In genomic region chr9:136995772-136996308, GRCh38 we compare ENCODE assay signal across 7 cellular contexts. TPM values are rescaled to one million over a fixed set of nuclear protein-coding genes. Genes with fewer than 3 reads are reported as not detected.
DNase-seq lines count a peak whose midpoint lies in the region; ATAC-seq, FAIRE-seq and TF ChIP-seq lines count a peak whose summit lies in the region.

No MANE protein-coding gene starts in this region.

- POLR2A ChIA-PET in GM12878 (lab: Charles Lee), result interaction anchor here (0.5 to 0.9 kb wide), 3 partner anchors 31 to 296 kb away, joined by 3 to 4 read pairs (median 3); no protein-coding TSS in a partner anchor

- peak overlapping the region in 9 of 11 experiments; percentile 32 to 89 (median 76); a peak in 19 of 22 replicates for H3K27ac ChIP-seq in BLaER1 treated with 17β-estradiol and CSF1 and Interleukin-3, amounts not matched to agents 10 nM and 100 nM
- no peak overlapping the region for H3K27ac ChIP-seq in GM12878 (ENCODE audit: control insufficient read depth, insufficient read depth)

- TF ChIP-seq POLR2A in GM12878 (IDR thresholded peaks at IDR 0.05; ENCODE audit: low read depth, low read length), result no peak

- peaks cover 2% of the 10 kb centered on the region for H3K27me3 Mint-ChIP-seq in HFFc6 (ENCODE audit: insufficient read depth)
- H3K27me3 Mint-ChIP-seq in natural killer cell (ENCODE audit: low read depth in 2 of 2), result no peaks in the 10 kb centered on the region

- SMC1A ChIA-PET in GM12878 (lab: Charles Lee; ENCODE audit: uncharacterized antibody, unreplicated experiment), result interaction anchor here (1.0 kb wide), 1 partner anchor 39 kb away, joined by 3 read pairs; no protein-coding TSS in a partner anchor

- H3K36me3 Mint-ChIP-seq in HFFc6 (ENCODE audit: low read depth), result peaks cover under 1% of the 10 kb centered on the region; the same call in 1 of the 2 replicates
- H3K36me3 Mint-ChIP-seq in natural killer cell, result no peaks in the 10 kb centered on the region

- H3K27ac Mint-ChIP-seq in HFFc6 (peak overlapping the region; percentile 36), natural killer cell (peak overlapping the region; percentile 97 to 99)

- peak overlapping the region in 2 of 10 experiments; percentile 40 to 44; a peak in 4 of 20 replicates for H3K4me3 ChIP-seq in BLaER1 treated with 17β-estradiol and CSF1 and Interleukin-3, amounts not matched to agents 10 nM and 100 nM
- H3K4me3 ChIP-seq in GM12878, result no peak overlapping the region

- H3K4me1 Mint-ChIP-seq in HFFc6 (ENCODE audit: low read depth), result peaks cover 32% of the 10 kb centered on the region
- H3K4me1 Mint-ChIP-seq in natural killer cell, result peaks cover 35 to 75% of the 10 kb centered on the region in 2 donors

- in situ Hi-C loops in GM12878 (cut with MboI), result no loop called here

- TF ChIP-seq RAD21 in GM12878 (IDR thresholded peaks at IDR 0.05; ENCODE audit: insufficient read depth, low read depth, low read length), result no peak

- RAD21 ChIA-PET in GM12878 (lab: Charles Lee; ENCODE audit: unreplicated experiment), result interaction anchor here (0.5 to 1.4 kb wide), 3 partner anchors 48 to 694 kb away, joined by 3 to 8 read pairs (median 5); no protein-coding TSS in a partner anchor

- no TSS peak for BruUV-seq in GM12878 (replicated peaks; lab: Mats Ljungman, UMichigan)

- H3K9ac ChIP-seq in BLaER1 treated with 17β-estradiol and CSF1 and Interleukin-3, amounts not matched to agents 10 nM and 100 nM, result peak overlapping the region; percentile 47 to 71 (median 57); a peak in 19 of 22 replicates
- no peak overlapping the region for H3K9ac ChIP-seq in GM12878 (ENCODE audit: control insufficient read depth, insufficient read depth, low read length)

- H3K4me3 Mint-ChIP-seq in HFFc6 (peak overlapping the region; percentile 46), natural killer cell (peak overlapping the region; percentile 96)

- H4K20me1 ChIP-seq in BLaER1 treated with 17β-estradiol and CSF1 and Interleukin-3, amounts not matched to agents 10 nM and 100 nM, result peaks cover 0 to 32% (median 11%) of the 10 kb centered on the region in 11 experiments; a peak in 14 of 22 replicates
- H4K20me1 ChIP-seq in GM12878 (ENCODE audit: control insufficient read depth, insufficient read depth), result no peaks in the 10 kb centered on the region

- intact Hi-C loops in GM12878 (cut with micrococcal nuclease; ENCODE audit: unreplicated experiment), result no loop called here
- intact Hi-C loops in natural killer cell (cut with micrococcal nuclease), result loop anchor here (5.0 kb wide), 1 partner anchor 149 kb away; the partner anchor contains the start of gene PHPT1

- peak overlapping the region; percentile 81 to 93 (median 89) for H3K4me2 ChIP-seq in BLaER1 treated with 17β-estradiol and CSF1 and Interleukin-3, amounts not matched to agents 10 nM and 100 nM
- peak overlapping the region; percentile 17; the same call in 1 of the 2 replicates for H3K4me2 ChIP-seq in GM12878 (ENCODE audit: control insufficient read depth, insufficient read depth)

- H3K79me2 ChIP-seq in GM12878 (ENCODE audit: control insufficient read depth, insufficient read depth, low read length), result no peaks in the 10 kb centered on the region; the same call in 1 of the 2 replicates

- TF ChIP-seq CTCF in HFFc6 (IDR thresholded peaks at IDR 0.05) (no peak), GM12878 (IDR thresholded peaks at IDR 0.05 in 2 of 3, conservative IDR thresholded peaks at IDR 0.05 in 1 of 3; ENCODE audit: control insufficient read depth in 2 of 3, extremely low read depth in 1 of 3, insufficient read depth in 1 of 3, low read depth in 3 of 3, low read length in 3 of 3) (no peak), natural killer cell (IDR thresholded peaks at IDR 0.05) (no peak)

- FAIRE-seq in GM12878 (lab: Jason Lieb, UNC), result no peak

- H3K9me3 ChIP-seq in BLaER1 treated with 17β-estradiol and CSF1 and Interleukin-3, amounts not matched to agents 10 nM and 100 nM (replicated peaks in 1 of 11), result no peaks in the 10 kb centered on the region
- H3K9me3 ChIP-seq in GM12878 (replicated peaks; ENCODE audit: control insufficient read depth, insufficient read depth, low read length), result no peaks in the 10 kb centered on the region; the same call in 2 of the 3 replicates

- CTCF ChIA-PET in GM12878 (lab: Yijun Ruan, JAX), result interaction anchor here (0.6 to 2.1 kb wide), 6 partner anchors 8 to 116 kb away, joined by 3 to 9 read pairs (median 6); no protein-coding TSS in a partner anchor

- DNase-seq in HFFc6 (peak; percentile 9), GM12878 (ENCODE audit: low read depth, low spot score) (no peak), natural killer cell (no peak), NCI-H82 treated with DMSO at 0.1 percent for 48 hours (lab: John Stamatoyannopoulos, UW; ENCODE audit: unreplicated experiment) (no peak), kidney glomerular epithelial cell (lab: John Stamatoyannopoulos, UW) (no peak)

- ATAC-seq in GM12878 (no peak), natural killer cell (no peak), GM19351 (IDR thresholded peaks at IDR 0.05; ENCODE audit: unreplicated experiment) (no peak)

- H3K9me3 Mint-ChIP-seq in HFFc6, result peaks cover under 1% of the 10 kb centered on the region; the same call in 1 of the 2 replicates
- no peaks in the 10 kb centered on the region for H3K9me3 Mint-ChIP-seq in natural killer cell

- 71% methylated on average over 8 of the region's 12 CpGs for WGBS in GM12878 (ENCODE audit: insufficient coverage, insufficient replicate concordance, low lambda C conversion rate, missing lambda C conversion rate)

- no peak overlapping the region for H2AFZ ChIP-seq in GM12878 (ENCODE audit: control insufficient read depth, low read depth, low read length)

- H3K36me3 ChIP-seq in BLaER1 treated with 17β-estradiol and CSF1 and Interleukin-3, amounts not matched to agents 10 nM and 100 nM, result peaks cover 0 to 19% (median 8%) of the 10 kb centered on the region in 11 experiments; a peak in 10 of 22 replicates
- H3K36me3 ChIP-seq in GM12878 (ENCODE audit: control insufficient read depth in 2 of 2, insufficient read depth in 2 of 2, low read length in 1 of 2), result no peaks in the 10 kb centered on the region

- no peak for TF ChIP-seq EP300 in GM12878 (IDR thresholded peaks at IDR 0.05; ENCODE audit: borderline replicate concordance in 1 of 2, control insufficient read depth in 1 of 2, low read depth in 2 of 2, low read length in 2 of 2)

- no peaks in the 10 kb centered on the region; a peak in 1 of 22 replicates for H3K27me3 ChIP-seq in BLaER1 treated with 17β-estradiol and CSF1 and Interleukin-3, amounts not matched to agents 10 nM and 100 nM
- H3K27me3 ChIP-seq in GM12878 (replicated peaks in 1 of 2; ENCODE audit: control insufficient read depth in 2 of 2, insufficient read depth in 2 of 2, low read length in 1 of 2), result peaks cover 2 to 6% of the 10 kb centered on the region in 2 experiments; a peak in 3 of 4 replicates

- peaks cover 68 to 88% (median 79%) of the 10 kb centered on the region in 10 experiments for H3K4me1 ChIP-seq in BLaER1 treated with 17β-estradiol and CSF1 and Interleukin-3, amounts not matched to agents 10 nM and 100 nM
- peaks cover 45% of the 10 kb centered on the region for H3K4me1 ChIP-seq in GM12878 (ENCODE audit: control insufficient read depth, insufficient read depth, low read length)

RNA-seq across cellular contexts. Expression of gene CLIC3, which starts 0.5 kb away (rescaled TPM):
- total RNA-seq in HFFc6 (2021; fragmentation: NEBNext Ultra II Directional; extraction: Animal tissue kit (Norgen Biotek cat#: 25700)), result 10 to 100 TPM in 2 of 6 experiments, 1 to 10 TPM in 4; 2.7 to 14.6 (median 4.0) TPM
- not detected in 2 replicates for total RNA-seq in GM12878 (2013; cell fraction: nucleolus; rRNA removed)
- total RNA-seq in GM12878 (2014; rRNA removed) (not detected in 2 replicates), GM12878 (2014; rRNA removed; fragmentation: Illumina TruSeq; extraction: Trizol) (not detected in 2 replicates), GM12878 (2021) (not detected in 2 replicates), natural killer cell (100 to 1,000 TPM; 144 to 286 (median 161) TPM)
- polyA plus RNA-seq in GM12878 (2011; ENCODE audit: low read depth), result not detected
- polyA plus RNA-seq in GM12878 (2011; rRNA removed) (not detected in 2 replicates), GM12878 (2014; fragmentation: Illumina TruSeq; extraction: Trizol) (not detected in 2 replicates), GM12878 (2014; fragmentation: Nextera tagmentation; extraction: Ambion mirVana) (not detected), GM12878 (2014; rRNA removed) (0.25 TPM in 1 of 2 replicates, not detected in the other), GM12878 (2016; fragmentation: Nextera tagmentation; extraction: Ambion mirVana) (under 1 TPM in 1 of 2 experiments, not detected in 1; 0.31 TPM)
- not detected in 2 replicates for polyA plus RNA-seq in GM12878 (2011; cell fraction: cytosol; rRNA removed)
- polyA plus RNA-seq in GM12878 (2011; cell fraction: nucleus; rRNA removed), result not detected in 2 replicates
- polyA plus RNA-seq in GM12878 (2012), result 0.18 TPM in 1 of 2 replicates, not detected in the other
- not detected in 2 replicates for polyA minus RNA-seq in GM12878 (2011; rRNA and poly(A)+ RNA removed)
- 0.94 and 1.6 TPM in 2 replicates for polyA minus RNA-seq in GM12878 (2011; cell fraction: cytosol; rRNA and poly(A)+ RNA removed)
- not detected in 2 replicates for polyA minus RNA-seq in GM12878 (2011; cell fraction: nucleus; rRNA and poly(A)+ RNA removed)

RNA-seq across cellular contexts. Expression of gene PAXX, which starts 3.6 kb away (rescaled TPM):
- total RNA-seq in HFFc6 (2021; fragmentation: NEBNext Ultra II Directional; extraction: Animal tissue kit (Norgen Biotek cat#: 25700)), result 10 to 100 TPM; 26.0 to 42.6 (median 29.0) TPM
- total RNA-seq in GM12878 (2013; cell fraction: nucleolus; rRNA removed), result 9.5 and 11.5 TPM in 2 replicates
- 30.9 and 44.3 TPM in 2 replicates for total RNA-seq in GM12878 (2014; rRNA removed)
- total RNA-seq in GM12878 (2014; rRNA removed; fragmentation: Illumina TruSeq; extraction: Trizol), result 10.5 and 14.7 TPM in 2 replicates
- total RNA-seq in GM12878 (2021), result 47.7 and 49.3 TPM in 2 replicates
- 4.3 TPM for polyA plus RNA-seq in GM12878 (2011; ENCODE audit: low read depth)
- 6.2 and 10.9 TPM in 2 replicates for polyA plus RNA-seq in GM12878 (2011; rRNA removed)
- 17.6 and 32.9 TPM in 2 replicates for polyA plus RNA-seq in GM12878 (2011; cell fraction: cytosol; rRNA removed)
- 78.2 and 86.4 TPM in 2 replicates for polyA plus RNA-seq in GM12878 (2011; cell fraction: nucleus; rRNA removed)
- polyA plus RNA-seq in GM12878 (2012), result 17.3 and 17.5 TPM in 2 replicates
- 1.4 and 4.1 TPM in 2 replicates for polyA plus RNA-seq in GM12878 (2014; fragmentation: Illumina TruSeq; extraction: Trizol)
- 1 to 10 TPM in 1 of 2 experiments, under 1 TPM in 1; 0.18 to 2.9 TPM for polyA plus RNA-seq in GM12878 (2014; fragmentation: Nextera tagmentation; extraction: Ambion mirVana)
- polyA plus RNA-seq in GM12878 (2014; rRNA removed), result 50.6 and 67.5 TPM in 2 replicates
- polyA plus RNA-seq in GM12878 (2016; fragmentation: Nextera tagmentation; extraction: Ambion mirVana), result 10 to 100 TPM; 60.1 to 60.6 TPM
- 3.0 and 4.4 TPM in 2 replicates for polyA minus RNA-seq in GM12878 (2011; rRNA and poly(A)+ RNA removed)
- polyA minus RNA-seq in GM12878 (2011; cell fraction: cytosol; rRNA and poly(A)+ RNA removed), result 3.3 and 5.2 TPM in 2 replicates
- 17.0 and 31.3 TPM in 2 replicates for polyA minus RNA-seq in GM12878 (2011; cell fraction: nucleus; rRNA and poly(A)+ RNA removed)
- 100 to 1,000 TPM; 161 to 188 (median 161) TPM for total RNA-seq in natural killer cell

RNA-seq across cellular contexts. Expression of gene LCNL1, which starts 13.0 kb away (rescaled TPM):
- total RNA-seq in HFFc6 (2021; fragmentation: NEBNext Ultra II Directional; extraction: Animal tissue kit (Norgen Biotek cat#: 25700)), result not detected
- not detected in 2 replicates for total RNA-seq in GM12878 (2013; cell fraction: nucleolus; rRNA removed)
- total RNA-seq in GM12878 (2014; rRNA removed) (not detected in 2 replicates), GM12878 (2014; rRNA removed; fragmentation: Illumina TruSeq; extraction: Trizol) (not detected in 2 replicates), GM12878 (2021) (not detected in 2 replicates), natural killer cell (1 to 10 TPM; 4.9 to 8.4 (median 8.2) TPM)
- not detected for polyA plus RNA-seq in GM12878 (2011; ENCODE audit: low read depth)
- polyA plus RNA-seq in GM12878 (2011; rRNA removed) (not detected in 2 replicates), GM12878 (2014; fragmentation: Illumina TruSeq; extraction: Trizol) (not detected in 2 replicates), GM12878 (2014; fragmentation: Nextera tagmentation; extraction: Ambion mirVana) (not detected), GM12878 (2014; rRNA removed) (not detected in 2 replicates), GM12878 (2016; fragmentation: Nextera tagmentation; extraction: Ambion mirVana) (not detected)
- polyA plus RNA-seq in GM12878 (2011; cell fraction: cytosol; rRNA removed), result not detected in 2 replicates
- polyA plus RNA-seq in GM12878 (2011; cell fraction: nucleus; rRNA removed), result not detected in 2 replicates
- polyA plus RNA-seq in GM12878 (2012), result not detected in 2 replicates
- polyA minus RNA-seq in GM12878 (2011; rRNA and poly(A)+ RNA removed), result not detected in 2 replicates
- polyA minus RNA-seq in GM12878 (2011; cell fraction: cytosol; rRNA and poly(A)+ RNA removed), result not detected in 2 replicates
- not detected in 2 replicates for polyA minus RNA-seq in GM12878 (2011; cell fraction: nucleus; rRNA and poly(A)+ RNA removed)

RNA-seq across cellular contexts. Expression of gene PTGDS, which starts 18.5 kb away (rescaled TPM):
- not detected for total RNA-seq in HFFc6 (2021; fragmentation: NEBNext Ultra II Directional; extraction: Animal tissue kit (Norgen Biotek cat#: 25700))
- total RNA-seq in GM12878 (2013; cell fraction: nucleolus; rRNA removed), result not detected in 2 replicates
- not detected in 2 replicates for total RNA-seq in GM12878 (2014; rRNA removed)
- not detected in 2 replicates for total RNA-seq in GM12878 (2014; rRNA removed; fragmentation: Illumina TruSeq; extraction: Trizol)
- total RNA-seq in GM12878 (2021), result not detected in 2 replicates
- polyA plus RNA-seq in GM12878 (2011; ENCODE audit: low read depth), result not detected
- polyA plus RNA-seq in GM12878 (2011; rRNA removed), result not detected in 2 replicates
- polyA plus RNA-seq in GM12878 (2011; cell fraction: cytosol; rRNA removed), result not detected in 2 replicates
- polyA plus RNA-seq in GM12878 (2011; cell fraction: nucleus; rRNA removed), result not detected in 2 replicates
- polyA plus RNA-seq in GM12878 (2012), result not detected in 2 replicates
- polyA plus RNA-seq in GM12878 (2014; fragmentation: Illumina TruSeq; extraction: Trizol), result not detected in 2 replicates
- not detected for polyA plus RNA-seq in GM12878 (2014; fragmentation: Nextera tagmentation; extraction: Ambion mirVana)
- not detected in 2 replicates for polyA plus RNA-seq in GM12878 (2014; rRNA removed)
- not detected for polyA plus RNA-seq in GM12878 (2016; fragmentation: Nextera tagmentation; extraction: Ambion mirVana)
- not detected in 2 replicates for polyA minus RNA-seq in GM12878 (2011; rRNA and poly(A)+ RNA removed)
- not detected in 2 replicates for polyA minus RNA-seq in GM12878 (2011; cell fraction: cytosol; rRNA and poly(A)+ RNA removed)
- polyA minus RNA-seq in GM12878 (2011; cell fraction: nucleus; rRNA and poly(A)+ RNA removed), result not detected in 2 replicates
- total RNA-seq in natural killer cell, result 100 to 1,000 TPM; 157 to 361 (median 296) TPM

RNA-seq across cellular contexts. Expression of gene ABCA2, which starts 32.2 kb away (rescaled TPM):
- total RNA-seq in HFFc6 (2021; fragmentation: NEBNext Ultra II Directional; extraction: Animal tissue kit (Norgen Biotek cat#: 25700)), result 10 to 100 TPM; 18.3 to 36.3 (median 23.6) TPM
- total RNA-seq in GM12878 (2013; cell fraction: nucleolus; rRNA removed), result 6.5 and 6.7 TPM in 2 replicates
- 0.93 and 1.2 TPM in 2 replicates for total RNA-seq in GM12878 (2014; rRNA removed)
- total RNA-seq in GM12878 (2014; rRNA removed; fragmentation: Illumina TruSeq; extraction: Trizol), result 0.13 and 0.46 TPM in 2 replicates
- 1.8 and 2.6 TPM in 2 replicates for total RNA-seq in GM12878 (2021)
- 1.1 TPM for polyA plus RNA-seq in GM12878 (2011; ENCODE audit: low read depth)
- 1.2 and 2.3 TPM in 2 replicates for polyA plus RNA-seq in GM12878 (2011; rRNA removed)
- polyA plus RNA-seq in GM12878 (2011; cell fraction: cytosol; rRNA removed), result 3.5 and 5.1 TPM in 2 replicates
- 59.2 and 70.7 TPM in 2 replicates for polyA plus RNA-seq in GM12878 (2011; cell fraction: nucleus; rRNA removed)
- polyA plus RNA-seq in GM12878 (2012), result 2.2 and 2.7 TPM in 2 replicates
- 0.08 and 0.34 TPM in 2 replicates for polyA plus RNA-seq in GM12878 (2014; fragmentation: Illumina TruSeq; extraction: Trizol)
- polyA plus RNA-seq in GM12878 (2014; fragmentation: Nextera tagmentation; extraction: Ambion mirVana), result not detected
- 1.1 and 2.7 TPM in 2 replicates for polyA plus RNA-seq in GM12878 (2014; rRNA removed)
- polyA plus RNA-seq in GM12878 (2016; fragmentation: Nextera tagmentation; extraction: Ambion mirVana), result under 1 TPM; 0.25 to 0.35 TPM
- polyA minus RNA-seq in GM12878 (2011; rRNA and poly(A)+ RNA removed), result 2.4 and 4.2 TPM in 2 replicates
- polyA minus RNA-seq in GM12878 (2011; cell fraction: cytosol; rRNA and poly(A)+ RNA removed), result 2.7 and 3.4 TPM in 2 replicates
- 6.6 and 12.3 TPM in 2 replicates for polyA minus RNA-seq in GM12878 (2011; cell fraction: nucleus; rRNA and poly(A)+ RNA removed)
- total RNA-seq in natural killer cell, result 100 to 1,000 TPM; 356 to 416 (median 357) TPM

Comparison
In these comparisons a context has a peak if more than half of its experiments do, and no peak if none do; other contexts are left out.
1. RNA of gene CLIC3, which starts 0.5 kb away (total RNA-seq): 144 to 286 TPM in natural killer cell; 2.7 to 14.6 TPM in HFFc6 and not detected in GM12878; every median in the first group is over 4 times any median in the second.
2. RNA of gene LCNL1, which starts 13.0 kb away (total RNA-seq): 4.9 to 8.4 TPM in natural killer cell; not detected in HFFc6 and not detected in GM12878; every median in the first group is over 4 times any median in the second.